In genomic region chr3:57646723-57647122, GRCh38 we compare ENCODE assay signal across 9 cellular contexts. TPM values are rescaled to one million over a fixed set of nuclear protein-coding genes. Genes with fewer than 3 reads are reported as not detected.
DNase-seq lines count a peak whose midpoint lies in the region; ATAC-seq, FAIRE-seq and TF ChIP-seq lines count a peak whose summit lies in the region.
"Had no signal": no experiment of that assay in that cellular context is flagged by ENCODE, and none has a peak within 500 bp of the region (broad histone marks: within the 10 kb centered on the region; RNA-seq: fewer than 3 reads in every experiment).

No MANE protein-coding gene starts in this region.

- H3K9me3 ChIP-seq in CD4-positive, alpha-beta T cell (ENCODE audit: control insufficient read depth, low read length) = peaks cover 5% of the 10 kb centered on the region
- H3K9me3 ChIP-seq in H1 (ENCODE audit: insufficient read depth in 2 of 2, low read depth in 1 of 2, low read length in 1 of 2) = no peaks in the 10 kb centered on the region

- H2BK12ac ChIP-seq in H1 (ENCODE audit: low read depth, low read length) = no peak overlapping the region

- no peak overlapping the region for H4K5ac ChIP-seq in H1 (ENCODE audit: insufficient read length, low read depth, low read length)
- no peak overlapping the region for H4K5ac ChIP-seq in mesendoderm (ENCODE audit: low read length)

- H3K18ac ChIP-seq in H1 (ENCODE audit: extremely low read depth, low read length) = no peak overlapping the region
- no peak overlapping the region for H3K18ac ChIP-seq in mesendoderm (ENCODE audit: low read length)

- H3K27ac Mint-ChIP-seq in CD4-positive, alpha-beta T cell = peak overlapping the region; percentile 62
- no peak overlapping the region for H3K27ac Mint-ChIP-seq in activated T-helper 1 cell treated with anti-CD3 and anti-CD28 coated beads, Interleukin-12 subunit alpha, Interleukin-12 subunit beta, Interleukin-2, Interleukin-4 antibody, amounts not matched to agents 30 ng/mL and 10 ng/mL and 1 ng/mL, durations not matched to agents 14 hours and 24 hours and 36 hours
- no peak overlapping the region for H3K27ac Mint-ChIP-seq in activated T-cell treated with anti-CD3 and anti-CD28 coated beads, Interleukin-2, amount 50 U/mL, for 24 hours

- H3K14ac ChIP-seq in H1 (ENCODE audit: insufficient read length) = no peak overlapping the region

- H2BK5ac ChIP-seq in H1 (ENCODE audit: low read depth, low read length) (no peak overlapping the region), mesendoderm (ENCODE audit: low read length) (no peak overlapping the region)

- POLR2A ChIA-PET in CD4-positive, alpha-beta T cell (lab: Charles Lee) = no interaction called here
- POLR2A ChIA-PET in H1 (lab: Charles Lee; ENCODE audit: partially characterized antibody) = no interaction called here

- no peak for TF ChIP-seq EP300 in H1 (IDR thresholded peaks at IDR 0.05; ENCODE audit: borderline replicate concordance in 1 of 2, low read depth in 2 of 2, low read length in 2 of 2)

- TF ChIP-seq RAD21 in H1 (IDR thresholded peaks at IDR 0.05 in 1 of 2, conservative IDR thresholded peaks at IDR 0.05 in 1 of 2; ENCODE audit: low read depth in 2 of 2, low read length in 2 of 2) = peak; percentile 22 to 40; a peak in 3 of 4 replicates

- H3K56ac ChIP-seq in H1 (replicated peaks; ENCODE audit: insufficient read length, low read depth, low read length) (no peak overlapping the region), mesendoderm (ENCODE audit: low read length) (no peak overlapping the region)

- H2BK20ac ChIP-seq in H1 (ENCODE audit: low read length) = no peak overlapping the region

- 90% methylated on average over 2 of the region's 2 CpGs; no CpG with 5 or more reads in 1 of the 2 experiments for WGBS in H1 (ENCODE audit: extremely low coverage in 1 of 2, insufficient coverage in 1 of 2, insufficient read length in 1 of 2, insufficient replicate concordance in 2 of 2, low coverage in 1 of 2, low lambda C conversion rate in 2 of 2, missing lambda C conversion rate in 1 of 2), 2 experiments
- no CpG with 5 or more reads among the region's 2 CpGs for WGBS in mesendoderm (ENCODE audit: extremely low coverage, insufficient coverage, low lambda C conversion rate)

- no peak overlapping the region for H3K4ac ChIP-seq in H1 (replicated peaks; ENCODE audit: insufficient read length, low read depth, low read length)
- no peak overlapping the region for H3K4ac ChIP-seq in mesendoderm (ENCODE audit: low read depth, low read length)

- H3K36me3 ChIP-seq in H1 (ENCODE audit: control insufficient read depth in 2 of 4, insufficient read depth in 4 of 4, low read length in 3 of 4) = peaks cover 0 to 2% (median 0%) of the 10 kb centered on the region in 4 experiments; a peak in 3 of 8 replicates
- peaks cover 1% of the 10 kb centered on the region for H3K36me3 ChIP-seq in mesendoderm (ENCODE audit: control insufficient read depth, insufficient read depth, low read length)

- H2BK15ac ChIP-seq in H1 (ENCODE audit: low read length) = no peak overlapping the region
- H2BK15ac ChIP-seq in mesendoderm (replicated peaks; ENCODE audit: low read depth) = no peak overlapping the region

- H3K4me3 ChIP-seq in H1 (ENCODE audit: extremely low read depth in 1 of 4, insufficient read depth in 2 of 4, low read depth in 3 of 4, low read length in 4 of 4) (no peak overlapping the region), mesendoderm (ENCODE audit: low read length) (no peak overlapping the region)

- H3K79me1 ChIP-seq in H1 (ENCODE audit: low read depth, low read length) (no peaks in the 10 kb centered on the region), mesendoderm (ENCODE audit: low read length) (peaks cover 2% of the 10 kb centered on the region)

- H3K9ac ChIP-seq in H1 (replicated peaks in 1 of 4; ENCODE audit: extremely low read depth in 1 of 4, low read depth in 3 of 4, low read length in 3 of 4) (no peak overlapping the region), mesendoderm (ENCODE audit: low read length) (no peak overlapping the region)

- H3K9me3 Mint-ChIP-seq in CD4-positive, alpha-beta T cell = peaks cover 9% of the 10 kb centered on the region
- peaks cover 17% of the 10 kb centered on the region for H3K9me3 Mint-ChIP-seq in activated T-helper 1 cell treated with anti-CD3 and anti-CD28 coated beads, Interleukin-12 subunit alpha, Interleukin-12 subunit beta, Interleukin-2, Interleukin-4 antibody, amounts not matched to agents 30 ng/mL and 10 ng/mL and 1 ng/mL, durations not matched to agents 14 hours and 24 hours and 36 hours
- peaks cover 12% of the 10 kb centered on the region for H3K9me3 Mint-ChIP-seq in activated T-cell treated with anti-CD3 and anti-CD28 coated beads, Interleukin-2, amount 50 U/mL, for 24 hours

- H3K79me2 ChIP-seq in H1 (ENCODE audit: control insufficient read depth in 1 of 2, insufficient read depth in 2 of 2, low read length in 2 of 2) = no peaks in the 10 kb centered on the region
- H3K79me2 ChIP-seq in mesendoderm (ENCODE audit: control insufficient read depth, insufficient read depth, low read length) = no peaks in the 10 kb centered on the region

- H3K4me3 Mint-ChIP-seq in CD4-positive, alpha-beta T cell = no peak overlapping the region
- no peak overlapping the region for H3K4me3 Mint-ChIP-seq in activated T-helper 1 cell treated with anti-CD3 and anti-CD28 coated beads, Interleukin-12 subunit alpha, Interleukin-12 subunit beta, Interleukin-2, Interleukin-4 antibody, amounts not matched to agents 30 ng/mL and 10 ng/mL and 1 ng/mL, durations not matched to agents 14 hours and 24 hours and 36 hours
- no peak overlapping the region for H3K4me3 Mint-ChIP-seq in activated T-cell treated with anti-CD3 and anti-CD28 coated beads, Interleukin-2, amount 50 U/mL, for 24 hours

- H3K27ac ChIP-seq in CD4-positive, alpha-beta T cell (ENCODE audit: low read depth, low read length) = no peak overlapping the region
- no peak overlapping the region for H3K27ac ChIP-seq in H1 (ENCODE audit: low read depth, low read length)
- H3K27ac ChIP-seq in mesendoderm (ENCODE audit: low read depth, low read length) = no peak overlapping the region

- H2AK5ac ChIP-seq in H1 (ENCODE audit: low read depth, low read length) (no peak overlapping the region), mesendoderm (ENCODE audit: low read length) (no peak overlapping the region)

- no peak overlapping the region for H2BK120ac ChIP-seq in H1 (replicated peaks; ENCODE audit: low read depth, low read length)
- H2BK120ac ChIP-seq in mesendoderm (ENCODE audit: low read depth, low read length) = no peak overlapping the region

- intact Hi-C loops in CD4-positive, alpha-beta T cell (cut with DNase I, micrococcal nuclease) = loop anchor here (5.0 to 10.0 kb wide), 3 partner anchors 178 to 208 kb away; no protein-coding TSS in a partner anchor
- intact Hi-C loops in activated T-helper 1 cell treated with anti-CD3 and anti-CD28 coated beads, Interleukin-12 subunit alpha, Interleukin-12 subunit beta, Interleukin-2, Interleukin-4 antibody, amounts not matched to agents 30 ng/mL and 10 ng/mL and 1 ng/mL, durations not matched to agents 14 hours and 24 hours and 36 hours (cut with micrococcal nuclease) = no loop called here

- TF ChIP-seq CTCF in CD4-positive, alpha-beta T cell (IDR thresholded peaks at IDR 0.05) = no peak
- TF ChIP-seq CTCF in H1 (IDR thresholded peaks at IDR 0.05; ENCODE audit: control extremely low read depth in 1 of 3, insufficient read depth in 1 of 3, low read depth in 1 of 3, low read length in 3 of 3) = no peak

- H4K91ac ChIP-seq in H1 (replicated peaks; ENCODE audit: insufficient read length, low read length) = no peak overlapping the region

- CTCF ChIA-PET in CD4-positive, alpha-beta T cell (lab: Charles Lee) = no interaction called here
- CTCF ChIA-PET in H1 (lab: Charles Lee; ENCODE audit: partially characterized antibody) = no interaction called here

- H3K27me3 Mint-ChIP-seq in CD4-positive, alpha-beta T cell = no peaks in the 10 kb centered on the region
- H3K27me3 Mint-ChIP-seq in activated T-helper 1 cell treated with anti-CD3 and anti-CD28 coated beads, Interleukin-12 subunit alpha, Interleukin-12 subunit beta, Interleukin-2, Interleukin-4 antibody, amounts not matched to agents 30 ng/mL and 10 ng/mL and 1 ng/mL, durations not matched to agents 14 hours and 24 hours and 36 hours (ENCODE audit: insufficient read depth) = no peaks in the 10 kb centered on the region
- no peaks in the 10 kb centered on the region for H3K27me3 Mint-ChIP-seq in activated T-cell treated with anti-CD3 and anti-CD28 coated beads, Interleukin-2, amount 50 U/mL, for 24 hours

- H3K4me1 ChIP-seq in H1 (replicated peaks in 1 of 4; ENCODE audit: control insufficient read depth in 3 of 4, insufficient read depth in 4 of 4, low read length in 3 of 4) = no peaks in the 10 kb centered on the region
- H3K4me1 ChIP-seq in mesendoderm (ENCODE audit: control insufficient read depth, low read depth, low read length) = no peaks in the 10 kb centered on the region

- no peak overlapping the region for H4K8ac ChIP-seq in H1 (ENCODE audit: extremely low read depth, insufficient read depth, low read length)
- H4K8ac ChIP-seq in mesendoderm (ENCODE audit: low read depth, low read length) = no peak overlapping the region

- TF ChIP-seq POLR2A in H1 (IDR thresholded peaks at IDR 0.05; ENCODE audit: control extremely low read depth in 1 of 2, low read depth in 2 of 2, low read length in 2 of 2) = no peak

- H3K23ac ChIP-seq in H1 (ENCODE audit: insufficient read length) (no peak overlapping the region), mesendoderm (ENCODE audit: low read length) (no peak overlapping the region)

- peaks cover 93% of the 10 kb centered on the region for H3K36me3 Mint-ChIP-seq in CD4-positive, alpha-beta T cell (ENCODE audit: low read depth)
- H3K36me3 Mint-ChIP-seq in activated T-helper 1 cell treated with anti-CD3 and anti-CD28 coated beads, Interleukin-12 subunit alpha, Interleukin-12 subunit beta, Interleukin-2, Interleukin-4 antibody, amounts not matched to agents 30 ng/mL and 10 ng/mL and 1 ng/mL, durations not matched to agents 14 hours and 24 hours and 36 hours (ENCODE audit: low read depth) = peaks cover 55% of the 10 kb centered on the region
- peaks cover 82% of the 10 kb centered on the region for H3K36me3 Mint-ChIP-seq in activated T-cell treated with anti-CD3 and anti-CD28 coated beads, Interleukin-2, amount 50 U/mL, for 24 hours (ENCODE audit: low read depth)

- H3K4me2 ChIP-seq in H1 (ENCODE audit: insufficient read depth in 1 of 2, low read depth in 2 of 2, low read length in 2 of 2) (no peak overlapping the region), mesendoderm (ENCODE audit: low read length) (no peak overlapping the region)

- DNase-seq in CD4-positive, alpha-beta T cell = no peak
- DNase-seq in M059J (ENCODE audit: low read depth) = peak; percentile 10
- no peak for DNase-seq in H1 (ENCODE audit: low read depth in 1 of 2, low spot score in 2 of 2)
- peak; percentile 37 for DNase-seq in mesendoderm
- no peak for DNase-seq in activated T-helper 1 cell treated with anti-CD3 and anti-CD28 coated beads, Interleukin-12 subunit alpha, Interleukin-12 subunit beta, Interleukin-2, Interleukin-4 antibody, amounts not matched to agents 30 ng/mL and 10 ng/mL and 1 ng/mL, durations not matched to agents 14 hours and 24 hours and 36 hours (ENCODE audit: low spot score)
- DNase-seq in T-helper 9 cell = no peak
- no peak for DNase-seq in activated T-cell treated with anti-CD3 and anti-CD28 coated beads, Interleukin-2, amount 50 U/mL, for 24 hours
- DNase-seq: activated naive CD4-positive, alpha-beta T cell had no signal

- no peak overlapping the region for H2AFZ ChIP-seq in H1 (ENCODE audit: low read length)

- no peaks in the 10 kb centered on the region; the same call in 1 of the 2 replicates for H3K23me2 ChIP-seq in H1 (ENCODE audit: low read depth, low read length)

- no peaks in the 10 kb centered on the region for H3K27me3 ChIP-seq in CD4-positive, alpha-beta T cell (ENCODE audit: control insufficient read depth, insufficient read depth, low read length)
- H3K27me3 ChIP-seq in H1 (replicated peaks in 1 of 4; ENCODE audit: control insufficient read depth in 3 of 4, extremely low read depth in 1 of 4, insufficient read depth in 3 of 4, low read length in 3 of 4) = no peaks in the 10 kb centered on the region
- no peaks in the 10 kb centered on the region for H3K27me3 ChIP-seq in mesendoderm (ENCODE audit: insufficient read depth, low read length, poor library complexity)

- no peak for FAIRE-seq in H1 (lab: Jason Lieb, UNC)

- H3K4me1 Mint-ChIP-seq in CD4-positive, alpha-beta T cell (ENCODE audit: low read depth) = peaks cover 18% of the 10 kb centered on the region
- peaks cover 10% of the 10 kb centered on the region for H3K4me1 Mint-ChIP-seq in activated T-helper 1 cell treated with anti-CD3 and anti-CD28 coated beads, Interleukin-12 subunit alpha, Interleukin-12 subunit beta, Interleukin-2, Interleukin-4 antibody, amounts not matched to agents 30 ng/mL and 10 ng/mL and 1 ng/mL, durations not matched to agents 14 hours and 24 hours and 36 hours (ENCODE audit: low read depth)
- peaks cover 12% of the 10 kb centered on the region for H3K4me1 Mint-ChIP-seq in activated T-cell treated with anti-CD3 and anti-CD28 coated beads, Interleukin-2, amount 50 U/mL, for 24 hours (ENCODE audit: low read depth)

- H4K20me1 ChIP-seq in H1 (replicated peaks in 1 of 2; ENCODE audit: control insufficient read depth in 1 of 2, insufficient read depth in 2 of 2, low read length in 2 of 2) = no peaks in the 10 kb centered on the region

- ATAC-seq in CD4-positive, alpha-beta T cell (ENCODE audit: poor library complexity) = peak; percentile 52
- no peak for ATAC-seq in HG03280 (IDR thresholded peaks at IDR 0.05; ENCODE audit: unreplicated experiment)

RNA-seq across cellular contexts. Expression of gene DENND6A, which starts 46.2 kb away (rescaled TPM):
- total RNA-seq in CD4-positive, alpha-beta T cell = 10 to 100 TPM; 67.2 to 74.4 TPM
- total RNA-seq in M059J (2014; rRNA removed; shearing (Covaris generic)) = 10.0 and 19.2 TPM in 2 replicates
- total RNA-seq in H1 (2021; fragmentation: NEBNext Ultra II Directional; extraction: Animal tissue kit (Norgen Biotek cat#: 25700)) = 10.0 and 14.8 TPM in 2 replicates
- 7.3 and 7.8 TPM in 2 replicates for polyA plus RNA-seq in H1 (2011; rRNA removed)
- polyA plus RNA-seq in H1 (2011; cell fraction: cytosol; rRNA removed) = 5.5 TPM
- 3.9 TPM for polyA plus RNA-seq in H1 (2011; cell fraction: nucleus; rRNA removed)
- polyA plus RNA-seq in H1 (2012, experiment 1 of 2) = 5.7 to 13.0 TPM (median 6.9 TPM) in 4 replicates
- polyA plus RNA-seq in H1 (2012, experiment 2 of 2) = 0.94 TPM
- 7.5 TPM for polyA plus RNA-seq in H1 (2013, experiment 1 of 2)
- polyA plus RNA-seq in H1 (2013, experiment 2 of 2) = 7.8 TPM
- 11.8 and 21.9 TPM in 2 replicates for polyA minus RNA-seq in H1 (2011; rRNA and poly(A)+ RNA removed)
- 6.0 TPM for polyA minus RNA-seq in H1 (2011; cell fraction: cytosol; rRNA and poly(A)+ RNA removed)
- polyA minus RNA-seq in H1 (2011; cell fraction: nucleus; rRNA and poly(A)+ RNA removed) = 9.7 TPM
- 10.2 TPM for polyA plus RNA-seq in mesendoderm (2013, experiment 1 of 2)
- polyA plus RNA-seq in mesendoderm (2013, experiment 2 of 2) = 9.0 TPM
- total RNA-seq in activated T-helper 1 cell treated with anti-CD3 and anti-CD28 coated beads, Interleukin-12 subunit alpha, Interleukin-12 subunit beta, Interleukin-2, Interleukin-4 antibody, amounts not matched to agents 30 ng/mL and 10 ng/mL and 1 ng/mL, durations not matched to agents 14 hours and 24 hours and 36 hours = 23.6 and 26.2 TPM in 2 replicates

RNA-seq across cellular contexts. Expression of gene ARF4, which starts 49.6 kb away (rescaled TPM):
- total RNA-seq in CD4-positive, alpha-beta T cell = 10 to 100 TPM; 56.7 to 59.9 TPM
- total RNA-seq in M059J (2014; rRNA removed; shearing (Covaris generic)) = 538 and 605 TPM in 2 replicates
- total RNA-seq in H1 (2021; fragmentation: NEBNext Ultra II Directional; extraction: Animal tissue kit (Norgen Biotek cat#: 25700)) = 137 and 138 TPM in 2 replicates
- 165 and 173 TPM in 2 replicates for polyA plus RNA-seq in H1 (2011; rRNA removed)
- 141 TPM for polyA plus RNA-seq in H1 (2011; cell fraction: cytosol; rRNA removed)
- 205 TPM for polyA plus RNA-seq in H1 (2011; cell fraction: nucleus; rRNA removed)
- 107 to 127 TPM (median 114 TPM) in 4 replicates for polyA plus RNA-seq in H1 (2012, experiment 1 of 2)
- 60.7 TPM for polyA plus RNA-seq in H1 (2012, experiment 2 of 2)
- polyA plus RNA-seq in H1 (2013, experiment 1 of 2) = 112 TPM
- 112 TPM for polyA plus RNA-seq in H1 (2013, experiment 2 of 2)
- 212 and 226 TPM in 2 replicates for polyA minus RNA-seq in H1 (2011; rRNA and poly(A)+ RNA removed)
- polyA minus RNA-seq in H1 (2011; cell fraction: cytosol; rRNA and poly(A)+ RNA removed) = 74.6 TPM
- polyA minus RNA-seq in H1 (2011; cell fraction: nucleus; rRNA and poly(A)+ RNA removed) = 181 TPM
- 197 TPM for polyA plus RNA-seq in mesendoderm (2013, experiment 1 of 2)
- 213 TPM for polyA plus RNA-seq in mesendoderm (2013, experiment 2 of 2)
- total RNA-seq in activated T-helper 1 cell treated with anti-CD3 and anti-CD28 coated beads, Interleukin-12 subunit alpha, Interleukin-12 subunit beta, Interleukin-2, Interleukin-4 antibody, amounts not matched to agents 30 ng/mL and 10 ng/mL and 1 ng/mL, durations not matched to agents 14 hours and 24 hours and 36 hours = 93.2 and 97.0 TPM in 2 replicates

Comparison
In these comparisons a context has a peak if more than half of its experiments do, and no peak if none do; other contexts are left out.
1. DNase-seq: peak in M059J (single experiment) and mesendoderm (single experiment); none in CD4-positive, alpha-beta T cell (0 of 10), H1 (0 of 2), activated T-helper 1 cell treated with anti-CD3 and anti-CD28 coated beads, Interleukin-12 subunit alpha, Interleukin-12 subunit beta, Interleukin-2, Interleukin-4 antibody, amounts not matched to agents 30 ng/mL and 10 ng/mL and 1 ng/mL, durations not matched to agents 14 hours and 24 hours and 36 hours (single experiment), T-helper 9 cell (single experiment) and activated T-cell treated with anti-CD3 and anti-CD28 coated beads, Interleukin-2, amount 50 U/mL, for 24 hours (single experiment).